Comparison of ENCODE assay signal across 7 cellular contexts in genomic region chr16:75385507-75386152, GRCh38. TPM values are rescaled to one million over a fixed set of nuclear protein-coding genes. Genes with fewer than 3 reads are reported as not detected.
A peak's percentile ranks its signal among the peaks of the same experiment; 100 is the strongest.
DNase-seq lines count a peak whose midpoint lies in the region; ATAC-seq, FAIRE-seq and TF ChIP-seq lines count a peak whose summit lies in the region.

No MANE protein-coding gene starts in this region.

- no peaks in the 10 kb centered on the region for H4K20me1 ChIP-seq in endothelial cell of umbilical vein (replicated peaks; ENCODE audit: control insufficient read depth, extremely low read depth, insufficient read depth, low read length)

- no peaks in the 10 kb centered on the region for H3K9me1 ChIP-seq in endothelial cell of umbilical vein (replicated peaks; ENCODE audit: control insufficient read depth, extremely low read depth, insufficient read depth, low read length)

- H2AFZ ChIP-seq in endothelial cell of umbilical vein (ENCODE audit: low read depth, low read length): no peak overlapping the region

- ATAC-seq in naive B cell (ENCODE audit: low read depth in 2 of 2) (peak in 1 of 2 donors; percentile 51), GM18505 (IDR thresholded peaks at IDR 0.05; ENCODE audit: unreplicated experiment) (no peak)
- no peak for ATAC-seq in stimulated activated memory B cell treated with anti-CD40 and anti-IgM and Interleukin-4, amounts not matched to agents 10 μg/mL and 1 μg/mL and 100 μg/mL, for 72 hours

- H3K4me3 ChIP-seq in GM06990 (replicated peaks; ENCODE audit: low read depth, low read length) (no peak overlapping the region), endothelial cell of umbilical vein (replicated peaks in 1 of 3; ENCODE audit: insufficient read depth in 1 of 3, low read depth in 1 of 3, low read length in 3 of 3) (no peak overlapping the region)

- DNase-seq in GM06990 (ENCODE audit: extremely low read depth, insufficient read length): peak; percentile 16
- DNase-seq in M059J (ENCODE audit: low read depth): peak; percentile 83
- peak; percentile 18 to 61 for DNase-seq in SHP77 (lab: John Stamatoyannopoulos, UW)
- peak; percentile 88 for DNase-seq in endothelial cell of umbilical vein (ENCODE audit: low read depth, low spot score)
- peak; percentile 50 for DNase-seq in naive B cell

- POLR2A ChIA-PET in endothelial cell of umbilical vein (lab: Charles Lee): interaction anchor here (0.5 to 1.4 kb wide), 5 partner anchors 43 to 186 kb away, joined by 3 to 7 read pairs (median 3); no protein-coding TSS in a partner anchor

- peak overlapping the region; percentile 52 for H3K4me2 ChIP-seq in endothelial cell of umbilical vein (ENCODE audit: insufficient read depth, low read length)

- H3K9ac ChIP-seq in endothelial cell of umbilical vein (replicated peaks; ENCODE audit: extremely low read depth, insufficient read depth, low read length): peak overlapping the region; percentile 37

- intact Hi-C loops in endothelial cell of umbilical vein (cut with micrococcal nuclease): loop anchor here (1.0 kb wide), 5 partner anchors 43 to 186 kb away; no protein-coding TSS in a partner anchor

- TF ChIP-seq CTCF in GM06990 (IDR thresholded peaks at IDR 0.05; ENCODE audit: insufficient read depth, low read length, poor library complexity, severe bottlenecking) (peak; percentile 22), endothelial cell of umbilical vein (IDR thresholded peaks at IDR 0.05; ENCODE audit: extremely low read depth in 1 of 2, insufficient read depth in 1 of 2, low read depth in 1 of 2, low read length in 2 of 2) (peak; percentile 19 to 30)

- H3K4me3 Mint-ChIP-seq in naive B cell: no peak overlapping the region
- H3K4me3 Mint-ChIP-seq in stimulated activated memory B cell treated with anti-CD40 and anti-IgM and Interleukin-4, amounts not matched to agents 10 μg/mL and 1 μg/mL and 100 μg/mL, for 72 hours: no peak overlapping the region

- BruUV-seq in endothelial cell of umbilical vein (replicated peaks; lab: Mats Ljungman, UMichigan): no TSS peak

- peak; percentile 82 for FAIRE-seq in endothelial cell of umbilical vein (lab: Jason Lieb, UNC)

- peaks cover 3 to 10% (median 10%) of the 10 kb centered on the region in 3 donors for H3K4me1 Mint-ChIP-seq in naive B cell
- peaks cover 19% of the 10 kb centered on the region for H3K4me1 Mint-ChIP-seq in stimulated activated memory B cell treated with anti-CD40 and anti-IgM and Interleukin-4, amounts not matched to agents 10 μg/mL and 1 μg/mL and 100 μg/mL, for 72 hours

- H3K9me3 ChIP-seq in endothelial cell of umbilical vein (replicated peaks; ENCODE audit: control insufficient read depth, insufficient read depth, low read length): no peaks in the 10 kb centered on the region

- H3K27me3 Mint-ChIP-seq in naive B cell: peaks cover 25 to 57% (median 46%) of the 10 kb centered on the region in 3 donors
- H3K27me3 Mint-ChIP-seq in stimulated activated memory B cell treated with anti-CD40 and anti-IgM and Interleukin-4, amounts not matched to agents 10 μg/mL and 1 μg/mL and 100 μg/mL, for 72 hours: peaks cover 38% of the 10 kb centered on the region

- peaks cover 36% of the 10 kb centered on the region for H3K4me1 ChIP-seq in endothelial cell of umbilical vein (ENCODE audit: control insufficient read depth, extremely low read depth, insufficient read depth, low read length)

- H3K36me3 ChIP-seq in GM06990 (ENCODE audit: control insufficient read depth, insufficient read depth, low read length) (no peaks in the 10 kb centered on the region; the same call in none of the 2 replicates), endothelial cell of umbilical vein (ENCODE audit: control insufficient read depth in 2 of 2, extremely low read depth in 1 of 2, insufficient read depth in 2 of 2, low read length in 2 of 2) (peaks cover 0 to 2% of the 10 kb centered on the region in 2 experiments)

- CTCF ChIA-PET in endothelial cell of umbilical vein (lab: Charles Lee): interaction anchor here (0.5 to 7.5 kb wide), 43 partner anchors 9 to 186 kb away, joined by 3 to 120 read pairs (median 4); no protein-coding TSS in a partner anchor

- no peaks in the 10 kb centered on the region for H3K9me3 Mint-ChIP-seq in naive B cell
- H3K9me3 Mint-ChIP-seq in stimulated activated memory B cell treated with anti-CD40 and anti-IgM and Interleukin-4, amounts not matched to agents 10 μg/mL and 1 μg/mL and 100 μg/mL, for 72 hours: no peaks in the 10 kb centered on the region

- H3K79me2 ChIP-seq in endothelial cell of umbilical vein (ENCODE audit: control insufficient read depth, insufficient read depth, low read length): no peaks in the 10 kb centered on the region

- TF ChIP-seq POLR2A in endothelial cell of umbilical vein (IDR thresholded peaks at IDR 0.05; ENCODE audit: low read depth, low read length) (no peak), GM18505 (IDR thresholded peaks at IDR 0.05; ENCODE audit: borderline replicate concordance, extremely low read depth, insufficient read depth, insufficient read length) (no peak)

- dilution Hi-C loops in endothelial cell of umbilical vein (cut with MboI; ENCODE audit: extremely low pct_ligation_motif_present, low sequenced_read_pairs): no loop called here

- H3K27ac Mint-ChIP-seq in naive B cell: no peak overlapping the region
- no peak overlapping the region for H3K27ac Mint-ChIP-seq in stimulated activated memory B cell treated with anti-CD40 and anti-IgM and Interleukin-4, amounts not matched to agents 10 μg/mL and 1 μg/mL and 100 μg/mL, for 72 hours

- peak overlapping the region; percentile 28 for H3K27ac ChIP-seq in endothelial cell of umbilical vein (ENCODE audit: insufficient read depth, low read depth, low read length)

- peaks cover 14 to 34% of the 10 kb centered on the region in 2 donors for H3K36me3 Mint-ChIP-seq in naive B cell
- H3K36me3 Mint-ChIP-seq in stimulated activated memory B cell treated with anti-CD40 and anti-IgM and Interleukin-4, amounts not matched to agents 10 μg/mL and 1 μg/mL and 100 μg/mL, for 72 hours: peaks cover 45% of the 10 kb centered on the region

- H3K27me3 ChIP-seq in GM06990 (replicated peaks; ENCODE audit: control insufficient read depth, insufficient read depth, low read length) (no peaks in the 10 kb centered on the region), endothelial cell of umbilical vein (ENCODE audit: control insufficient read depth in 2 of 2, insufficient read depth in 2 of 2, low read length in 2 of 2) (no peaks in the 10 kb centered on the region)

TF ChIP-seq in endothelial cell of umbilical vein, 7 proteins besides CTCF, POLR2A, EP300 and RAD21:
- TF ChIP-seq POLR2AphosphoS5 (IDR thresholded peaks at IDR 0.05; ENCODE audit: insufficient read depth, low read depth, low read length) (no peak), JUN (IDR thresholded peaks at IDR 0.05; ENCODE audit: borderline replicate concordance, insufficient read depth, insufficient read length, low read depth) (no peak), MYC (IDR thresholded peaks at IDR 0.05; ENCODE audit: low read depth, low read length) (no peak), FOS (IDR thresholded peaks at IDR 0.05; ENCODE audit: borderline replicate concordance, insufficient read depth, low read length) (no peak), EZH2 (IDR thresholded peaks at IDR 0.05; ENCODE audit: borderline replicate concordance, low read depth, low read length, severe bottlenecking) (no peak), GATA2 (IDR thresholded peaks at IDR 0.05; ENCODE audit: insufficient read depth, insufficient read length, low read depth, low read length) (no peak), MAX (IDR thresholded peaks at IDR 0.05; ENCODE audit: insufficient read depth, insufficient read length) (no peak)

RNA-seq across cellular contexts. Expression of gene CFDP1, which starts 47.7 kb away (rescaled TPM):
- total RNA-seq in M059J (2014; rRNA removed; shearing (Covaris generic)): 91.3 and 111 TPM in 2 replicates
- 49.6 and 53.8 TPM in 2 replicates for total RNA-seq in endothelial cell of umbilical vein
- polyA plus RNA-seq in endothelial cell of umbilical vein (12.0 and 17.8 TPM in 2 replicates), naive B cell (ENCODE audit: low read depth in 6 of 6) (10 to 100 TPM; 22.6 to 36.3 (median 31.6) TPM)
- polyA plus RNA-seq in endothelial cell of umbilical vein (2011; cell fraction: cytosol; rRNA removed): 43.9 and 46.4 TPM in 2 replicates
- polyA plus RNA-seq in endothelial cell of umbilical vein (2011; cell fraction: nucleus; rRNA removed): 23.4 and 34.2 TPM in 2 replicates
- 97.2 and 121 TPM in 2 replicates for polyA plus RNA-seq in endothelial cell of umbilical vein (2012)
- polyA minus RNA-seq in endothelial cell of umbilical vein: 12.9 and 22.5 TPM in 2 replicates
- polyA minus RNA-seq in endothelial cell of umbilical vein (2011; cell fraction: cytosol; rRNA and poly(A)+ RNA removed): 14.4 TPM
- 29.8 and 41.1 TPM in 2 replicates for polyA minus RNA-seq in endothelial cell of umbilical vein (2011; cell fraction: nucleus; rRNA and poly(A)+ RNA removed)

Comparison
In these comparisons a context has a peak if more than half of its experiments do, and no peak if none do; other contexts are left out.
1. DNase-seq: peak in every context shown above with its lines; median percentile 88 in endothelial cell of umbilical vein; 83 in M059J; 50 in naive B cell; 40 in SHP77; 16 in GM06990.